In the genomic region with DNA sequence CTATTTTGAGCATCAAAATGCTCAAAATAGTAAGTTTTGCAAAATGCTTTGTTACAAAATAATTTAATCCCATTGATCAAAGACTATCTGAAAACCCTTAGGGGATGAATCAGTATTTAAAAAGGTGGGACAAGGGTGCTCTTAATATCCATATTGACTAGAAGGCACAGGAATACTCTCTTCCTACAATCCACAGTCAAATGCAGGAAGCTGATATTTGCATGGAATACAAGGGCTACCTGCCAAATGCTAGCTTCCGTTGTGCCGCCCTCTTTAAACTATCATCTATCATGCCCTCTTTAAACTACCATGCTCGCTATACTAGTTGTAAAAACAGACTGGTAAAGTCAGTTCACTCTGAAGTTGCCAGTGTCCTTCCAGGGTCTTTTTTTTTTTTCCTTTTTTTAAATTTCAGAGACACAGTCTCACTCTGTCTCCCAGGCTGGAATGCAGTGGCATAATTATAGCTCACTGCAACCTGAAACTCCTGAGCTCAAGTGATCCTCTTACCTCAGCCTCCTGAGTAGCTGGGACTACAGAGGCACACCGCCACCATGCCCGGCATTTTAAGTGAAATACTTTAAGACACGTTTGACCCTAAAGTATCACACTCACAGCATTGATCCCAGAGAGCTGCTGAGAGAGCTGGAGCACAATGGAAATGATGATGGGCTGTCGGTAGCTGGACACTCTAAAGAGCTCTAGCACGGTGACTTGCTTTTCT, we compare ENCODE assay signal across 1 cellular context.
TF ChIP-seq lines count a peak whose summit lies in the region.

No MANE protein-coding gene starts in this region.

TF ChIP-seq in HepG2, 621 proteins besides CTCF, POLR2A, EP300 and RAD21:
- TF ChIP-seq E2F5 (CRISPR knock-in tag; conservative IDR thresholded peaks at IDR 0.05) = no peak
TF ChIP-seq in HepG2: peak in this region for 0.
